17 cellular contexts compared by ENCODE assay signal in genomic region chr6:14141531-14141930, GRCh38.
"Had no signal": no experiment of that assay in that cellular context is flagged by ENCODE, and none has a peak within 500 bp of the region (broad histone marks: within the 10 kb centered on the region; RNA-seq: fewer than 3 reads in every experiment).

No MANE protein-coding gene starts in this region.

- H3K36me3 Mint-ChIP-seq: activated naive CD8-positive, alpha-beta T cell treated with anti-CD3 and anti-CD28 coated beads for 36 hours; natural killer cell treated with Interleukin-12 subunit alpha and Interleukin-12 subunit beta and Interleukin-15 and Interleukin-18, amount 100 ng/mL, for 72 hours had no signal

- ATAC-seq: foreskin keratinocyte; lower lobe of right lung; natural killer cell treated with Interleukin-12 subunit alpha and Interleukin-12 subunit beta and Interleukin-15 and Interleukin-18, amount 100 ng/mL, for 72 hours; sciatic nerve had no signal

- H3K9me3 ChIP-seq: lower lobe of right lung, stomach, vagina had no signal

- H3K27ac ChIP-seq: foreskin keratinocyte, lower lobe of right lung, stomach, vagina, VCaP had no signal

- H3K27me3 Mint-ChIP-seq: activated naive CD8-positive, alpha-beta T cell treated with anti-CD3 and anti-CD28 coated beads for 36 hours; natural killer cell treated with Interleukin-12 subunit alpha and Interleukin-12 subunit beta and Interleukin-15 and Interleukin-18, amount 100 ng/mL, for 72 hours had no signal

- H3K4me2 ChIP-seq: smooth muscle cell had no signal

- H3K9me3 Mint-ChIP-seq: activated naive CD8-positive, alpha-beta T cell treated with anti-CD3 and anti-CD28 coated beads for 36 hours; natural killer cell treated with Interleukin-12 subunit alpha and Interleukin-12 subunit beta and Interleukin-15 and Interleukin-18, amount 100 ng/mL, for 72 hours had no signal

- H3K4me3 ChIP-seq: lower lobe of right lung, smooth muscle cell, stomach, vagina had no signal

- H3K27ac Mint-ChIP-seq: activated naive CD8-positive, alpha-beta T cell treated with anti-CD3 and anti-CD28 coated beads for 36 hours; natural killer cell treated with Interleukin-12 subunit alpha and Interleukin-12 subunit beta and Interleukin-15 and Interleukin-18, amount 100 ng/mL, for 72 hours had no signal

- H3K27me3 ChIP-seq: foreskin keratinocyte, stomach, vagina had no signal

- H3K36me3 ChIP-seq: lower lobe of right lung, stomach, vagina had no signal

- DNase-seq: activated CD4-positive, alpha-beta T cell treated with anti-CD3 and anti-CD28 coated beads, Interleukin-2, amount 50 U/mL, for 48 hours; activated naive CD8-positive, alpha-beta T cell treated with anti-CD3 and anti-CD28 coated beads for 36 hours; activated T-cell treated with anti-CD3 and anti-CD28 coated beads for 4 hours; amniotic stem cell; foreskin keratinocyte; hypothalamus; islet precursor cell; lower lobe of right lung; nucleus accumbens; stimulated activated CD4-positive, alpha-beta T cell treated with anti-CD3 and anti-CD28 coated beads, Interleukin-4, amount 100 ng/mL, for 1 hour; stomach; trophoblast cell had no signal

- H3K4me3 Mint-ChIP-seq: activated naive CD8-positive, alpha-beta T cell treated with anti-CD3 and anti-CD28 coated beads for 36 hours; natural killer cell treated with Interleukin-12 subunit alpha and Interleukin-12 subunit beta and Interleukin-15 and Interleukin-18, amount 100 ng/mL, for 72 hours had no signal
